In genomic region chr4:31649878-31650277, GRCh38 we compare ENCODE assay signal across 25 cellular contexts.
DNase-seq lines count a peak whose midpoint lies in the region; ATAC-seq, FAIRE-seq and TF ChIP-seq lines count a peak whose summit lies in the region.
"Had no signal": no experiment of that assay in that cellular context is flagged by ENCODE, and none has a peak within 500 bp of the region (broad histone marks: within the 10 kb centered on the region; RNA-seq: fewer than 3 reads in every experiment).

No MANE protein-coding gene starts in this region.

- no peak for ATAC-seq in pancreas
- no peak for ATAC-seq in GM19397 (IDR thresholded peaks at IDR 0.05; ENCODE audit: unreplicated experiment)
- ATAC-seq: A549, GM23338, HCT116 had no signal

- no peak overlapping the region for H3K4me3 Mint-ChIP-seq in mesothelial cell of epicardium
- H3K4me3 Mint-ChIP-seq: CD14-positive monocyte; CD4-positive, alpha-beta T cell; CD8-positive, alpha-beta memory T cell; GM23338; H9 had no signal

- H3K9me3 ChIP-seq in pancreas, result no peaks in the 10 kb centered on the region
- H3K9me3 ChIP-seq: A549; BE2C; BLaER1 treated with 17β-estradiol and CSF1 and Interleukin-3, amounts not matched to agents 10 nM and 100 nM had no signal

- no peaks in the 10 kb centered on the region for H3K27me3 ChIP-seq in pancreas
- H3K27me3 ChIP-seq: BE2C; BLaER1 treated with 17β-estradiol and CSF1 and Interleukin-3, amounts not matched to agents 10 nM and 100 nM had no signal

- DNase-seq in pancreas, result no peak
- DNase-seq in stimulated activated naive CD4-positive, alpha-beta T cell (lab: John Stamatoyannopoulos, UW), result no peak
- no peak for DNase-seq in HTR-8/SVneo (ENCODE audit: insufficient read length, low spot score)
- no peak for DNase-seq in mesothelial cell of epicardium (ENCODE audit: low spot score in 2 of 2, unreplicated experiment in 2 of 2)
- DNase-seq: ACHN; AML-193; BE2C; CD4-positive, alpha-beta T cell; CD8-positive, alpha-beta memory T cell; DMS 273 treated with DMSO at 0.1 percent for 48 hours; DMS79; EL; H9 had no signal

- no peaks in the 10 kb centered on the region for H3K36me3 ChIP-seq in pancreas
- H3K36me3 ChIP-seq: BE2C; BLaER1 treated with 17β-estradiol and CSF1 and Interleukin-3, amounts not matched to agents 10 nM and 100 nM had no signal

- H3K27ac Mint-ChIP-seq in mesothelial cell of epicardium, result no peak overlapping the region
- H3K27ac Mint-ChIP-seq: CD14-positive monocyte; CD4-positive, alpha-beta T cell; CD8-positive, alpha-beta memory T cell; GM23338; H9 had no signal

- H3K9me3 Mint-ChIP-seq in mesothelial cell of epicardium, result peaks cover 12% of the 10 kb centered on the region
- H3K9me3 Mint-ChIP-seq: GM23338, H9 had no signal

- no peaks in the 10 kb centered on the region for H3K27me3 Mint-ChIP-seq in mesothelial cell of epicardium (ENCODE audit: low read depth)
- H3K27me3 Mint-ChIP-seq: CD4-positive, alpha-beta T cell; CD8-positive, alpha-beta memory T cell had no signal

- H3K4me1 ChIP-seq in pancreas, result no peaks in the 10 kb centered on the region
- H3K4me1 ChIP-seq: A549; BE2C; BLaER1 treated with 17β-estradiol and CSF1 and Interleukin-3, amounts not matched to agents 10 nM and 100 nM had no signal

- TF ChIP-seq CTCF in pancreas (IDR thresholded peaks at IDR 0.05), result no peak
- TF ChIP-seq CTCF in mesothelial cell of epicardium (IDR thresholded peaks at IDR 0.05; ENCODE audit: unreplicated experiment), result no peak

- 0 to 38% methylated on average over 1 of the region's 1 CpG for WGBS in pancreas, 2 donors

- peaks cover 4% of the 10 kb centered on the region for H3K4me1 Mint-ChIP-seq in mesothelial cell of epicardium
- H3K4me1 Mint-ChIP-seq: CD14-positive monocyte; CD8-positive, alpha-beta memory T cell; H9 had no signal

- no peak overlapping the region for H3K27ac ChIP-seq in pancreas
- H3K27ac ChIP-seq: 22Rv1; A549; BLaER1 treated with 17β-estradiol and CSF1 and Interleukin-3, amounts not matched to agents 10 nM and 100 nM had no signal

- intact Hi-C loops in pancreas (cut with DNase I), result no loop called here

- peaks cover 7% of the 10 kb centered on the region for H3K36me3 Mint-ChIP-seq in mesothelial cell of epicardium
- H3K36me3 Mint-ChIP-seq: CD14-positive monocyte; CD8-positive, alpha-beta memory T cell had no signal

- H3K4me3 ChIP-seq in pancreas, result no peak overlapping the region
- H3K4me3 ChIP-seq: A549; BLaER1 treated with 17β-estradiol and CSF1 and Interleukin-3, amounts not matched to agents 10 nM and 100 nM; GM23338 had no signal

- FAIRE-seq in A204.1 (lab: Jason Lieb, UNC), result peak; percentile 94
- FAIRE-seq in TTC549 (lab: Jason Lieb, UNC), result peak; percentile 77
- peak; percentile 53 for FAIRE-seq in endometrium (lab: Jason Lieb, UNC)
- peak; percentile 76 for FAIRE-seq in pancreas (lab: Jason Lieb, UNC)
- FAIRE-seq in HTR-8/SVneo (lab: Jason Lieb, UNC), result no peak
- FAIRE-seq: A549, D721Med, GM12892 had no signal
